ENCODE assay signal across 10 cellular contexts in genomic region chr2:136134126-136134525, GRCh38. TPM values are rescaled to one million over a fixed set of nuclear protein-coding genes. Genes with fewer than 3 reads are reported as not detected.
A peak's percentile ranks its signal among the peaks of the same experiment; 100 is the strongest.
DNase-seq lines count a peak whose midpoint lies in the region; ATAC-seq and TF ChIP-seq lines count a peak whose summit lies in the region.
"Had no signal": no experiment of that assay in that cellular context is flagged by ENCODE, and none has a peak within 500 bp of the region (broad histone marks: within the 10 kb centered on the region; RNA-seq: fewer than 3 reads in every experiment).

No MANE protein-coding gene starts in this region.

- H3K9me3 ChIP-seq in BLaER1 treated with 17β-estradiol and CSF1 and Interleukin-3, amounts not matched to agents 10 nM and 100 nM (replicated peaks in 1 of 11), result no peaks in the 10 kb centered on the region
- H3K9me3 ChIP-seq in hepatocyte (ENCODE audit: low read depth), result no peaks in the 10 kb centered on the region

- no peaks in the 10 kb centered on the region for H3K36me3 Mint-ChIP-seq in activated naive CD8-positive, alpha-beta T cell treated with anti-CD3 and anti-CD28 coated beads, Interleukin-2, amount 50 U/mL, for 24 hours (ENCODE audit: low read depth)
- H3K36me3 Mint-ChIP-seq: mesothelial cell of epicardium had no signal

- H3K27ac ChIP-seq in BLaER1 treated with 17β-estradiol and CSF1 and Interleukin-3, amounts not matched to agents 10 nM and 100 nM, result peak overlapping the region in 10 of 11 experiments; percentile 32 to 95 (median 80); a peak in 17 of 22 replicates
- H3K27ac ChIP-seq in hepatocyte, result no peak overlapping the region

- peaks cover 99% of the 10 kb centered on the region for H3K4me1 Mint-ChIP-seq in activated naive CD8-positive, alpha-beta T cell treated with anti-CD3 and anti-CD28 coated beads, Interleukin-2, amount 50 U/mL, for 24 hours
- H3K4me1 Mint-ChIP-seq: mesothelial cell of epicardium had no signal

- peaks cover 68 to 100% (median 98%) of the 10 kb centered on the region in 10 experiments for H3K4me1 ChIP-seq in BLaER1 treated with 17β-estradiol and CSF1 and Interleukin-3, amounts not matched to agents 10 nM and 100 nM
- H3K4me1 ChIP-seq in hepatocyte (ENCODE audit: insufficient read depth), result no peaks in the 10 kb centered on the region

- no peak for TF ChIP-seq CTCF in hepatocyte (IDR thresholded peaks at IDR 0.05; ENCODE audit: poor library complexity)

- DNase-seq in T-helper 1 cell (peak in 4 of 5 donors; percentile 36 to 82 (median 52)), sciatic nerve (ENCODE audit: low spot score) (no peak), hepatocyte (ENCODE audit: low spot score) (no peak), cortex of kidney (lab: John Stamatoyannopoulos, UW) (no peak)
- DNase-seq in activated naive CD8-positive, alpha-beta T cell treated with anti-CD3 and anti-CD28 coated beads, Interleukin-2, amount 50 U/mL, for 24 hours, result peak; percentile 51
- DNase-seq: Right ventricle myocardium superior had no signal

- no peaks in the 10 kb centered on the region for H3K9me3 Mint-ChIP-seq in activated naive CD8-positive, alpha-beta T cell treated with anti-CD3 and anti-CD28 coated beads, Interleukin-2, amount 50 U/mL, for 24 hours
- H3K9me3 Mint-ChIP-seq: mesothelial cell of epicardium had no signal

- H3K9ac ChIP-seq in BLaER1 treated with 17β-estradiol and CSF1 and Interleukin-3, amounts not matched to agents 10 nM and 100 nM, result peak overlapping the region in 6 of 11 experiments; percentile 29 to 75 (median 67); a peak in 4 of 22 replicates

- peak; percentile 41 for ATAC-seq in HG02610 (IDR thresholded peaks at IDR 0.05; ENCODE audit: unreplicated experiment)
- peak; percentile 38 for ATAC-seq in activated naive CD8-positive, alpha-beta T cell treated with anti-CD3 and anti-CD28 coated beads, Interleukin-2, amount 50 U/mL, for 24 hours
- no peak for ATAC-seq in sciatic nerve
- no peak for ATAC-seq in GM21515 (IDR thresholded peaks at IDR 0.05; ENCODE audit: unreplicated experiment)

- H3K9me2 ChIP-seq in hepatocyte (replicated peaks; ENCODE audit: insufficient read depth), result no peaks in the 10 kb centered on the region

- intact Hi-C loops in sciatic nerve (cut with DNase I), result no loop called here

- H3K4me3 Mint-ChIP-seq in activated naive CD8-positive, alpha-beta T cell treated with anti-CD3 and anti-CD28 coated beads, Interleukin-2, amount 50 U/mL, for 24 hours, result peak overlapping the region; percentile 49
- H3K4me3 Mint-ChIP-seq: mesothelial cell of epicardium had no signal

- H3K4me3 ChIP-seq in BLaER1 treated with 17β-estradiol and CSF1 and Interleukin-3, amounts not matched to agents 10 nM and 100 nM, result 0 out of 20 replicates have a peak overlapping the region, but pooled peaks of 1 of the 10 experiments have one; percentile 5
- H3K4me3 ChIP-seq in hepatocyte, result no peak overlapping the region

- peak overlapping the region; percentile 80 to 97 (median 89) for H3K4me2 ChIP-seq in BLaER1 treated with 17β-estradiol and CSF1 and Interleukin-3, amounts not matched to agents 10 nM and 100 nM
- H3K4me2 ChIP-seq in hepatocyte, result no peak overlapping the region

- no peaks in the 10 kb centered on the region for H3K79me2 ChIP-seq in hepatocyte

- peaks cover 0 to 7% (median 3%) of the 10 kb centered on the region in 11 experiments; a peak in 3 of 22 replicates for H3K27me3 ChIP-seq in BLaER1 treated with 17β-estradiol and CSF1 and Interleukin-3, amounts not matched to agents 10 nM and 100 nM
- no peaks in the 10 kb centered on the region for H3K27me3 ChIP-seq in hepatocyte

- peaks cover 13% of the 10 kb centered on the region for H3K27me3 Mint-ChIP-seq in activated naive CD8-positive, alpha-beta T cell treated with anti-CD3 and anti-CD28 coated beads, Interleukin-2, amount 50 U/mL, for 24 hours

- H3K27ac Mint-ChIP-seq in activated naive CD8-positive, alpha-beta T cell treated with anti-CD3 and anti-CD28 coated beads, Interleukin-2, amount 50 U/mL, for 24 hours, result peak overlapping the region; percentile 88
- H3K27ac Mint-ChIP-seq: mesothelial cell of epicardium had no signal

- no peaks in the 10 kb centered on the region; a peak in 1 of 22 replicates for H4K20me1 ChIP-seq in BLaER1 treated with 17β-estradiol and CSF1 and Interleukin-3, amounts not matched to agents 10 nM and 100 nM
- no peaks in the 10 kb centered on the region for H4K20me1 ChIP-seq in hepatocyte (ENCODE audit: insufficient read depth, poor library complexity, severe bottlenecking)

- no peaks in the 10 kb centered on the region; a peak in 1 of 22 replicates for H3K36me3 ChIP-seq in BLaER1 treated with 17β-estradiol and CSF1 and Interleukin-3, amounts not matched to agents 10 nM and 100 nM
- H3K36me3 ChIP-seq in hepatocyte (replicated peaks; ENCODE audit: insufficient read depth, low read depth), result no peaks in the 10 kb centered on the region

- 77% methylated on average over 2 of the region's 2 CpGs for WGBS in hepatocyte (ENCODE audit: low lambda C conversion rate, missing lambda C conversion rate)

- H2AFZ ChIP-seq in hepatocyte, result no peak overlapping the region

RNA-seq across cellular contexts. Expression of gene CXCR4, which starts 16.2 kb away (rescaled TPM):
- total RNA-seq in sciatic nerve (39.8 TPM), hepatocyte (6.2 and 6.4 TPM in 2 replicates)
- polyA plus RNA-seq in hepatocyte, result 2.4 and 3.8 TPM in 2 replicates

Comparison
In these comparisons a context has a peak if more than half of its experiments do, and no peak if none do; other contexts are left out.
1. ATAC-seq: peak in HG02610 (single experiment) and activated naive CD8-positive, alpha-beta T cell treated with anti-CD3 and anti-CD28 coated beads, Interleukin-2, amount 50 U/mL, for 24 hours (single experiment); none in sciatic nerve (single experiment) and GM21515 (single experiment).
2. DNase-seq: peak in T-helper 1 cell (4 of 5) and activated naive CD8-positive, alpha-beta T cell treated with anti-CD3 and anti-CD28 coated beads, Interleukin-2, amount 50 U/mL, for 24 hours (single experiment); none in sciatic nerve (single experiment), hepatocyte (single experiment) and cortex of kidney (single experiment).